Comparison of ENCODE assay signal across 12 cellular contexts in the genomic region with DNA sequence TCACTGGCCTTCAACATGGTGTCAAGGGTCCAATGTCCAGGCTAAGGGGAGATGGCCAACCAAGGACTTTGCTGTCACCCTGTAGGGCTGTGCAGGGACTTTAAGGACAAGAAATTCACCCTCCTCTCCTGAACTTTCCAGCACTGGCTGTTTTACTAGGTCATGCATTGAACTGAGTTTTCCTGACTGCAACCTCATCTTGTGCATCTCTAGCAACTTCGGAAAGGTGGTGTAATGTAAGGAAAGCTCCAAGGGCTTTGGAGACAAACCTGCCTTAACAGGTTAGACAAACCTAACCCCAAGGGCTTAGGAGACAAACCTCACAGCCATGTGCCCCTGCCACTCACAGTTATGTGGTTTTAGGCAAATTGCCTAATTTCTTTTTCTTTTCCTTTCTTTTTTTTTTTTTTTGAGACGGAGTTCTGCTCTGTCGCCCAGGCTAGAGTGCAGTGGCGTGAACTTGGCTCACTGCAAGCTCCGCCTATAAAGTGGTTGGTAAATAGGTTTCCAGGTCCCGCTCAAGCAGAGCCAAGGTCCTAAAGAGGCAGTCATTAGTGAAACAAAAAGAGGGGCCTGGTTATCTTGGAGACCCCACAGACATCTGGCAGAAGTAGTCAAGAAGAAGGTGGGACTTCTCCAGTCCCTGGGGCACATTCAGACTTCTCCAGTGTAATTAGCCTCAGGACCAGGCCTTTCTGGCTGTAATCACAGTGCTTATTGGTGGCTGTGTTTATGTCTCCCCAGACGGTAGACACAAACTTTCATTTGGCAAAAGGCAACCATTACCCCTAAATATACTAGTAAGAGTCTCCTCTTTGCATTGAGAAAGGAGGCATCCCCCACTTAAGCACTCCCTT. TPM values are rescaled to one million over a fixed set of nuclear protein-coding genes. Genes with fewer than 3 reads are reported as not detected.
DNase-seq lines count a peak whose midpoint lies in the region; ATAC-seq lines count a peak whose summit lies in the region.
"Had no signal": no experiment of that assay in that cellular context is flagged by ENCODE, and none has a peak within 500 bp of the region (broad histone marks: within the 10 kb centered on the region; RNA-seq: fewer than 3 reads in every experiment).

No MANE protein-coding gene starts in this region.

- H3K36me3 Mint-ChIP-seq in activated T-helper 17 cell treated with anti-CD3 and anti-CD28 coated beads, Interleukin-2, amount 50 U/mL, for 72 hours (ENCODE audit: low read depth) = no peaks in the 10 kb centered on the region
- H3K36me3 Mint-ChIP-seq: activated naive CD4-positive, alpha-beta T cell treated with anti-CD3 and anti-CD28 coated beads, Interleukin-2, amount 10 ng/mL, durations not matched to agents 7 days and 5 days had no signal

- peaks cover 16 to 71% (median 51%) of the 10 kb centered on the region in 10 experiments for H3K4me1 ChIP-seq in BLaER1 treated with 17β-estradiol and CSF1 and Interleukin-3, amounts not matched to agents 10 nM and 100 nM
- H3K4me1 ChIP-seq: spleen had no signal

- peak overlapping the region in 9 of 11 experiments; percentile 41 to 80 (median 73); a peak in 18 of 22 replicates for H3K27ac ChIP-seq in BLaER1 treated with 17β-estradiol and CSF1 and Interleukin-3, amounts not matched to agents 10 nM and 100 nM
- H3K27ac ChIP-seq: spleen had no signal

- peaks cover 0 to 8% (median 0%) of the 10 kb centered on the region in 11 experiments; a peak in 2 of 22 replicates for H3K9me3 ChIP-seq in BLaER1 treated with 17β-estradiol and CSF1 and Interleukin-3, amounts not matched to agents 10 nM and 100 nM (replicated peaks in 1 of 11)

- no peaks in the 10 kb centered on the region for H3K27me3 ChIP-seq in BLaER1 treated with 17β-estradiol and CSF1 and Interleukin-3, amounts not matched to agents 10 nM and 100 nM

- no peak overlapping the region for H3K27ac Mint-ChIP-seq in activated T-helper 17 cell treated with anti-CD3 and anti-CD28 coated beads, Interleukin-2, amount 50 U/mL, for 72 hours
- H3K27ac Mint-ChIP-seq: activated naive CD4-positive, alpha-beta T cell treated with anti-CD3 and anti-CD28 coated beads, Interleukin-2, amount 10 ng/mL, durations not matched to agents 7 days and 5 days; T-helper 1 cell treated with Interleukin-12 subunit alpha and Interleukin-12 subunit beta and Interleukin-4 antibody, amounts not matched to agents 30 μg/mL and 1 μg/mL, for 36 hours had no signal

- no peaks in the 10 kb centered on the region for H4K20me1 ChIP-seq in BLaER1 treated with 17β-estradiol and CSF1 and Interleukin-3, amounts not matched to agents 10 nM and 100 nM

- no peaks in the 10 kb centered on the region for H3K9me3 Mint-ChIP-seq in activated T-helper 17 cell treated with anti-CD3 and anti-CD28 coated beads, Interleukin-2, amount 50 U/mL, for 72 hours
- H3K9me3 Mint-ChIP-seq: activated naive CD4-positive, alpha-beta T cell treated with anti-CD3 and anti-CD28 coated beads, Interleukin-2, amount 10 ng/mL, durations not matched to agents 7 days and 5 days; T-helper 1 cell treated with Interleukin-12 subunit alpha and Interleukin-12 subunit beta and Interleukin-4 antibody, amounts not matched to agents 30 μg/mL and 1 μg/mL, for 36 hours had no signal

- H3K27me3 Mint-ChIP-seq in activated T-helper 17 cell treated with anti-CD3 and anti-CD28 coated beads, Interleukin-2, amount 50 U/mL, for 72 hours = no peaks in the 10 kb centered on the region

- peak overlapping the region in 8 of 11 experiments; percentile 21 to 62 (median 50); a peak in 12 of 22 replicates for H3K9ac ChIP-seq in BLaER1 treated with 17β-estradiol and CSF1 and Interleukin-3, amounts not matched to agents 10 nM and 100 nM

- peak overlapping the region; percentile 27 to 81 (median 60) for H3K4me2 ChIP-seq in BLaER1 treated with 17β-estradiol and CSF1 and Interleukin-3, amounts not matched to agents 10 nM and 100 nM

- no peaks in the 10 kb centered on the region for H3K36me3 ChIP-seq in BLaER1 treated with 17β-estradiol and CSF1 and Interleukin-3, amounts not matched to agents 10 nM and 100 nM
- H3K36me3 ChIP-seq: spleen had no signal

- H3K4me3 ChIP-seq in BLaER1 treated with 17β-estradiol and CSF1 and Interleukin-3, amounts not matched to agents 10 nM and 100 nM = 0 out of 20 replicates have a peak overlapping the region, but pooled peaks of 1 of the 10 experiments have one; percentile 7
- H3K4me3 ChIP-seq: spleen had no signal

- no peaks in the 10 kb centered on the region for H3K4me1 Mint-ChIP-seq in activated T-helper 17 cell treated with anti-CD3 and anti-CD28 coated beads, Interleukin-2, amount 50 U/mL, for 72 hours
- H3K4me1 Mint-ChIP-seq: activated naive CD4-positive, alpha-beta T cell treated with anti-CD3 and anti-CD28 coated beads, Interleukin-2, amount 10 ng/mL, durations not matched to agents 7 days and 5 days had no signal

- ATAC-seq in GM19395 (IDR thresholded peaks at IDR 0.05; ENCODE audit: unreplicated experiment) = peak; percentile 75
- ATAC-seq in HG02973 (IDR thresholded peaks at IDR 0.05; ENCODE audit: unreplicated experiment) = peak; percentile 60
- no peak for ATAC-seq in activated T-helper 17 cell treated with anti-CD3 and anti-CD28 coated beads, Interleukin-2, amount 50 U/mL, for 72 hours (replicated peaks)

- no peak overlapping the region for H3K4me3 Mint-ChIP-seq in activated T-helper 17 cell treated with anti-CD3 and anti-CD28 coated beads, Interleukin-2, amount 50 U/mL, for 72 hours
- H3K4me3 Mint-ChIP-seq: activated naive CD4-positive, alpha-beta T cell treated with anti-CD3 and anti-CD28 coated beads, Interleukin-2, amount 10 ng/mL, durations not matched to agents 7 days and 5 days; T-helper 1 cell treated with Interleukin-12 subunit alpha and Interleukin-12 subunit beta and Interleukin-4 antibody, amounts not matched to agents 30 μg/mL and 1 μg/mL, for 36 hours had no signal

- DNase-seq in NCI-H69 (lab: John Stamatoyannopoulos, UW) (peak; percentile 33), NCI-H187 (lab: John Stamatoyannopoulos, UW) (no peak), D341Med (ENCODE audit: low spot score) (no peak)
- no peak for DNase-seq in activated CD8-positive, alpha-beta memory T cell treated with anti-CD3 and anti-CD28 coated beads, Interleukin-2, amount 50 U/mL, for 48 hours
- DNase-seq: activated naive CD4-positive, alpha-beta T cell treated with anti-CD3 and anti-CD28 coated beads, Interleukin-2, amount 10 ng/mL, durations not matched to agents 7 days and 5 days; NCI-H146; spleen had no signal

RNA-seq across cellular contexts. Expression of gene PMAIP1, which starts 37.6 kb away (rescaled TPM):
- 10 to 100 TPM; 62.7 to 83.1 TPM for total RNA-seq in activated T-helper 17 cell treated with anti-CD3 and anti-CD28 coated beads, Interleukin-2, amount 50 U/mL, for 72 hours
